In the genomic region with DNA sequence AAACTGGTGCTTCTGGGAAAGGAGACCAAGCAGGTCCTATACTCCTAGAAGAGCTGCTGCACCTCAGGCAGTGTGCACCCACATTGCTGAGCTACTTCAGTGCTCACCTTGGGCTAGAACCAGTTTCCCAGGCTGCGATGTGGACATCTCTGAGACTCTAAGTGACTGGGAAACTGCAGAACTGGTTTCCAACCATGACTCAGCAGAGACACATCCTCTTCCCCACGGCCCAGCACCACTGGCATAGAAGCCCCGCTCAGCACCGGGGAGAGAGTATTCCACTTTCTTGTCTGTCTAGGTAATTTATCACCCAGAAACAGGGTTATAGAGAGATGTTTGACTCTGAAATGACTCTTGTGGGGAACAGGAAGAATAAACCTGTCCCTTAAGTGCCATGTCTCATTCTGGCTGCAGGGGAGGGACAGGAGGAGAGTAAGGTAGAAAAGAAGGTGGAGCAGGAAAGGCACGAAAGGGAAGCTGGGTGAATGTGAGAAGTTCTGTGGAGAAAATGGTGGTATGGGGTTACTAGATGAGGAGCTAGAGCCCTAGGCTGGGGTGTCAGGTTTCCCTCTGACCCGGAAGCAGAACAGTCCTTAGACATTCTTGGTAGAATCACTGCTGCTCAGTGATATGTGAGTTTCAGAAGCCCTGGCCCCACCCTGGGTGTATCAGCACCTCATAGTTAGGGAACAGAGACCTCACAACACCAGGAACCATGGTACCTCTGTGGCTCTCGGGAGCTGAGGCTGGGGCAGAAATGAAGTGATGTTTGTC, we compare ENCODE assay signal across 17 cellular contexts.
DNase-seq lines count a peak whose midpoint lies in the region; ATAC-seq and TF ChIP-seq lines count a peak whose summit lies in the region.
"Had no signal": no experiment of that assay in that cellular context is flagged by ENCODE, and none has a peak within 500 bp of the region (broad histone marks: within the 10 kb centered on the region; RNA-seq: fewer than 3 reads in every experiment).

No MANE protein-coding gene starts in this region.

- no peaks in the 10 kb centered on the region for H3K79me2 ChIP-seq in SK-N-SH (ENCODE audit: insufficient read depth)

- H3K36me3 ChIP-seq in SK-N-SH (replicated peaks in 1 of 2; ENCODE audit: control insufficient read depth in 1 of 2, insufficient read depth in 2 of 2, low read length in 1 of 2), result no peaks in the 10 kb centered on the region
- H3K36me3 ChIP-seq in kidney epithelial cell (ENCODE audit: control insufficient read depth, insufficient read depth, low read length), result no peaks in the 10 kb centered on the region
- H3K36me3 ChIP-seq: uterus had no signal

- TF ChIP-seq RAD21 in SK-N-SH (IDR thresholded peaks at IDR 0.05; ENCODE audit: low read length), result no peak

- H3K4me2 ChIP-seq in SK-N-SH, result no peak overlapping the region

- no peak overlapping the region for H3K27ac Mint-ChIP-seq in T-helper 17 cell

- H2AFZ ChIP-seq in SK-N-SH (ENCODE audit: low read depth), result peak overlapping the region; percentile 45; the same call in 1 of the 2 replicates

- peaks cover 7 to 8% of the 10 kb centered on the region in 2 experiments; a peak in 2 of 4 replicates for H3K4me1 ChIP-seq in SK-N-SH (ENCODE audit: control insufficient read depth in 1 of 2, insufficient read depth in 2 of 2, low read depth in 1 of 2, low read length in 1 of 2)

- DNase-seq in DMS53 treated with DMSO at 0.1 percent for 48 hours (lab: John Stamatoyannopoulos, UW; ENCODE audit: unreplicated experiment) (peak; percentile 29), SK-N-SH (no peak), kidney epithelial cell (ENCODE audit: low read depth) (peak; percentile 5), T-helper 17 cell (no peak), erythroblast (lab: John Stamatoyannopoulos, UW) (no peak), NCI-H345 treated with DMSO at 0.1 percent for 48 hours (lab: John Stamatoyannopoulos, UW; ENCODE audit: unreplicated experiment) (no peak), D341Med (ENCODE audit: low spot score) (no peak)
- DNase-seq: activated naive CD4-positive, alpha-beta T cell; EL; foreskin melanocyte; HCEC 1CT; NCI-H1417; NCI-H774; uterus had no signal

- H3K9me3 ChIP-seq in SK-N-SH, result no peaks in the 10 kb centered on the region
- H3K9me3 ChIP-seq in T-helper 17 cell (ENCODE audit: control insufficient read depth, low read length, poor library complexity, severe bottlenecking), result no peaks in the 10 kb centered on the region
- H3K9me3 ChIP-seq: uterus had no signal

- no peaks in the 10 kb centered on the region for H3F3A ChIP-seq in SK-N-SH (replicated peaks; ENCODE audit: insufficient read depth)

- no peaks in the 10 kb centered on the region for H3K36me3 Mint-ChIP-seq in T-helper 17 cell (ENCODE audit: low read depth)

- H3K27me3 ChIP-seq in SK-N-SH (ENCODE audit: insufficient read depth), result no peaks in the 10 kb centered on the region
- no peaks in the 10 kb centered on the region for H3K27me3 ChIP-seq in kidney epithelial cell (ENCODE audit: control insufficient read depth, insufficient read depth, low read length)
- H3K27me3 ChIP-seq: uterus had no signal

- H3K9me2 ChIP-seq in SK-N-SH, result no peaks in the 10 kb centered on the region

- no peak overlapping the region for H3K27ac ChIP-seq in SK-N-SH (ENCODE audit: low read depth in 2 of 2, low read length in 1 of 2)
- H3K27ac ChIP-seq: HL-60, uterus had no signal

- no peak for TF ChIP-seq POLR2A in erythroblast (IDR thresholded peaks at IDR 0.05; ENCODE audit: low read length)

- TF ChIP-seq EP300 in SK-N-SH (IDR thresholded peaks at IDR 0.05; ENCODE audit: borderline replicate concordance in 1 of 2, low read depth in 1 of 2, low read length in 1 of 2), result no peak

- 89% methylated on average over 2 of the region's 7 CpGs for WGBS in SK-N-SH (ENCODE audit: low lambda C conversion rate)

- POLR2A ChIA-PET in SK-N-SH (lab: Yijun Ruan, JAX), result no interaction called here

- no peak for TF ChIP-seq CTCF in SK-N-SH (IDR thresholded peaks at IDR 0.05)
- no peak for TF ChIP-seq CTCF in kidney epithelial cell (IDR thresholded peaks at IDR 0.05; ENCODE audit: insufficient read depth, low read length, poor library complexity, severe bottlenecking)

- H3K4me3 ChIP-seq in SK-N-SH (ENCODE audit: low read depth in 2 of 2, low read length in 1 of 2) (no peak overlapping the region), kidney epithelial cell (ENCODE audit: low read depth, low read length) (no peak overlapping the region)
- H3K4me3 ChIP-seq: uterus had no signal

- CTCF ChIA-PET in SK-N-SH (lab: Yijun Ruan, JAX), result interaction anchor here (0.9 kb wide), 1 partner anchor 669 kb away, joined by 4 read pairs; no protein-coding TSS in a partner anchor

- no peak overlapping the region for H3K9ac ChIP-seq in SK-N-SH

- H4K20me1 ChIP-seq in SK-N-SH (ENCODE audit: insufficient read depth), result no peaks in the 10 kb centered on the region

- no peak overlapping the region for H3K4me3 Mint-ChIP-seq in T-helper 17 cell

- peak; percentile 60 for ATAC-seq in HG02642 (IDR thresholded peaks at IDR 0.05; ENCODE audit: poor library complexity, unreplicated experiment)
- no peak for ATAC-seq in T-helper 17 cell
- ATAC-seq: left lobe of liver had no signal

- no peaks in the 10 kb centered on the region for H3K4me1 Mint-ChIP-seq in T-helper 17 cell

- H3K27me3 Mint-ChIP-seq in T-helper 17 cell, result peaks cover 37% of the 10 kb centered on the region

TF ChIP-seq in SK-N-SH, 30 proteins besides CTCF, POLR2A, EP300 and RAD21:
- TF ChIP-seq MXI1 (IDR thresholded peaks at IDR 0.05; ENCODE audit: low read depth, low read length), result no peak
- peak; percentile 17; the same call in 1 of the 2 replicates for TF ChIP-seq FOSL2 (IDR thresholded peaks at IDR 0.05; ENCODE audit: borderline replicate concordance, low read depth)

Comparison
In these comparisons a context has a peak if more than half of its experiments do, and no peak if none do; other contexts are left out.
1. DNase-seq: peak in DMS53 treated with DMSO at 0.1 percent for 48 hours (single experiment) and kidney epithelial cell (single experiment); none in SK-N-SH (single experiment), T-helper 17 cell (0 of 3), erythroblast (0 of 2), NCI-H345 treated with DMSO at 0.1 percent for 48 hours (single experiment) and D341Med (single experiment).